18 cellular contexts compared by ENCODE assay signal in the genomic region with DNA sequence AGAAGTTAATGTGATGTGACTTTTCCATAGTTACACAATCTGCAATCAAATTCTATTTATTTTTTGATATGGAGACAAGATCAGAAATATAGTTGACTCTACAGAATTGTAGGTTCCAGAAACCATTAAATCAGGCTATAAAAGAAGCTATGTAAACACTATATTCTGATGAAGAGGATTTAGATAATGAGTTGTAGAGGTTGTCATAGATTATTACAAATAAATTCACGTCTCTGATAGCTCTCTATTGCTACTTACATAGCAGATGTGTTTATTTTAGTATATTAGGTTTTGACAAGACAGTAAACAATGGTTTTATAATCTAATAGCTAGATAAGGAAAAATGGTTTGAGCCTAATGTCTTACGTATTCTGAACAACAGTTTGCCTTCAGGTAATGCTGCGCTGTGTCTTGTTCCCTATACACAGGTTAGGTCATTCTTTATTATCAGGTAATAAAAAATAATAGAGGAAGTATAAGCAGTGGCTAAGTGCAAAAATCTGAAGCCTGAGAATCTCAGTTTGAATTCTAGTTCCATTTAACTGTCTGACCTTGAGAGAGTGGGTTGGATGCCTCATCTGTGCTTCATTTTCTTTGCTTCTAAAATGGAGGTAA.
DNase-seq lines count a peak whose midpoint lies in the region; ATAC-seq and TF ChIP-seq lines count a peak whose summit lies in the region.
"Had no signal": no experiment of that assay in that cellular context is flagged by ENCODE, and none has a peak within 500 bp of the region (broad histone marks: within the 10 kb centered on the region; RNA-seq: fewer than 3 reads in every experiment).

No MANE protein-coding gene starts in this region.

- TF ChIP-seq CTCF in 22Rv1 (IDR thresholded peaks at IDR 0.05), result no peak
- TF ChIP-seq CTCF in C4-2B (conservative IDR thresholded peaks at IDR 0.05), result no peak
- no peak for TF ChIP-seq CTCF in PC-9 (conservative IDR thresholded peaks at IDR 0.05)
- TF ChIP-seq CTCF in upper lobe of right lung (IDR thresholded peaks at IDR 0.05), result no peak
- TF ChIP-seq CTCF in activated CD8-positive, alpha-beta T cell treated with anti-CD3 and anti-CD28 coated beads for 36 hours (IDR thresholded peaks at IDR 0.05), result no peak

- H4K20me1 ChIP-seq in PC-9 (ENCODE audit: insufficient read depth), result no peaks in the 10 kb centered on the region

- H3K27ac ChIP-seq in 22Rv1, result peak overlapping the region; percentile 92
- H3K27ac ChIP-seq in C4-2B, result peak overlapping the region; percentile 76; the same call in 1 of the 2 replicates
- H3K27ac ChIP-seq in PC-9, result no peak overlapping the region
- H3K27ac ChIP-seq in upper lobe of right lung, result no peak overlapping the region
- H3K27ac ChIP-seq: Peyer's patch, SK-N-MC had no signal

- ATAC-seq in upper lobe of right lung, result no peak
- no peak for ATAC-seq in activated CD8-positive, alpha-beta T cell treated with anti-CD3 and anti-CD28 coated beads for 36 hours

- no TSS peak for BruUV-seq in PC-9 (replicated peaks; lab: Mats Ljungman, UMichigan)

- intact Hi-C loops in PC-9 (cut with micrococcal nuclease; ENCODE audit: unreplicated experiment), result loop anchor here (5.0 to 10.0 kb wide), 4 partner anchors 187 to 1957 kb away; a partner anchor contains a TSS
- intact Hi-C loops in upper lobe of right lung (cut with DNase I), result loop anchor here (10.0 kb wide), 1 partner anchor 334 kb away; no protein-coding TSS in a partner anchor
- intact Hi-C loops in activated CD8-positive, alpha-beta T cell treated with anti-CD3 and anti-CD28 coated beads for 36 hours (cut with micrococcal nuclease), result loop anchor here (5.0 kb wide), 1 partner anchor 337 kb away; no protein-coding TSS in a partner anchor

- H3K79me2 ChIP-seq in PC-9 (ENCODE audit: low read depth), result no peaks in the 10 kb centered on the region

- H3K4me1 Mint-ChIP-seq in activated CD8-positive, alpha-beta T cell treated with anti-CD3 and anti-CD28 coated beads for 36 hours (ENCODE audit: low read depth), result no peaks in the 10 kb centered on the region
- H3K4me1 Mint-ChIP-seq: B cell, IgD-negative memory B cell had no signal

- DNase-seq in NCI-H1417 treated with DMSO at 0.1 percent for 48 hours (lab: John Stamatoyannopoulos, UW) (peak; percentile 24), PC-9 (no peak), upper lobe of right lung (no peak), NCI-H526 (lab: John Stamatoyannopoulos, UW) (no peak)
- no peak for DNase-seq in activated CD8-positive, alpha-beta T cell treated with anti-CD3 and anti-CD28 coated beads for 36 hours
- DNase-seq: CD4-positive, alpha-beta T cell; H9; Kasumi-1; NCI-H1694 treated with DMSO at 0.1 percent for 48 hours; NCI-H2227 treated with DMSO at 0.1 percent for 48 hours; NCI-H774; Peyer's patch; Right ventricle myocardium superior had no signal

- H3K36me3 Mint-ChIP-seq in activated CD8-positive, alpha-beta T cell treated with anti-CD3 and anti-CD28 coated beads for 36 hours (ENCODE audit: low read depth), result no peaks in the 10 kb centered on the region

- H3K27ac Mint-ChIP-seq in activated CD8-positive, alpha-beta T cell treated with anti-CD3 and anti-CD28 coated beads for 36 hours, result no peak overlapping the region
- H3K27ac Mint-ChIP-seq: B cell; CD4-positive, alpha-beta T cell; H9; IgD-negative memory B cell had no signal

- H3K4me3 ChIP-seq in PC-9 (no peak overlapping the region), upper lobe of right lung (no peak overlapping the region)
- H3K4me3 ChIP-seq: Peyer's patch, SK-N-MC had no signal

- H3K27me3 ChIP-seq in PC-9 (ENCODE audit: insufficient read depth, low read depth) (no peaks in the 10 kb centered on the region), upper lobe of right lung (no peaks in the 10 kb centered on the region)
- H3K27me3 ChIP-seq: Peyer's patch had no signal

- H3K4me2 ChIP-seq in PC-9, result no peak overlapping the region

- CTCF ChIA-PET in PC-9 (lab: Charles Lee), result interaction anchor here (0.6 to 2.4 kb wide), 3 partner anchors 89 to 506 kb away, joined by 3 to 8 read pairs (median 3); no protein-coding TSS in a partner anchor
- CTCF ChIA-PET in activated CD8-positive, alpha-beta T cell treated with anti-CD3 and anti-CD28 coated beads for 36 hours (lab: Charles Lee), result interaction anchor here (1.8 to 2.4 kb wide), 2 partner anchors 108 to 338 kb away, joined by 6 to 21 read pairs; no protein-coding TSS in a partner anchor

- no peaks in the 10 kb centered on the region; the same call in 1 of the 2 replicates for H3K9me3 ChIP-seq in PC-9 (ENCODE audit: insufficient read depth, low read depth)
- no peaks in the 10 kb centered on the region for H3K9me3 ChIP-seq in upper lobe of right lung
- H3K9me3 ChIP-seq: Peyer's patch had no signal

- no peaks in the 10 kb centered on the region for H3F3A ChIP-seq in PC-9 (ENCODE audit: insufficient read depth, low read depth)

- H3K9me3 Mint-ChIP-seq in activated CD8-positive, alpha-beta T cell treated with anti-CD3 and anti-CD28 coated beads for 36 hours, result no peaks in the 10 kb centered on the region
- H3K9me3 Mint-ChIP-seq: CD4-positive, alpha-beta T cell; H9 had no signal

- POLR2A ChIA-PET in PC-9 (lab: Charles Lee; ENCODE audit: unreplicated experiment), result interaction anchor here (0.6 kb wide), 1 partner anchor 158 kb away, joined by 5 read pairs; no protein-coding TSS in a partner anchor
- POLR2A ChIA-PET in activated CD8-positive, alpha-beta T cell treated with anti-CD3 and anti-CD28 coated beads for 36 hours (lab: Charles Lee), result no interaction called here

- H3K4me3 Mint-ChIP-seq in activated CD8-positive, alpha-beta T cell treated with anti-CD3 and anti-CD28 coated beads for 36 hours, result no peak overlapping the region
- H3K4me3 Mint-ChIP-seq: B cell; CD4-positive, alpha-beta T cell; H9; IgD-negative memory B cell had no signal

- no peaks in the 10 kb centered on the region; the same call in 1 of the 2 replicates for H3K9me2 ChIP-seq in PC-9 (ENCODE audit: insufficient read depth)

- H3K27me3 Mint-ChIP-seq in activated CD8-positive, alpha-beta T cell treated with anti-CD3 and anti-CD28 coated beads for 36 hours, result peaks cover 3% of the 10 kb centered on the region

- 0 out of 2 replicates have a peak, but pooled peaks cover 4% of the 10 kb centered on the region for H3K4me1 ChIP-seq in PC-9 (replicated peaks; ENCODE audit: insufficient read depth)
- no peaks in the 10 kb centered on the region for H3K4me1 ChIP-seq in upper lobe of right lung

- peak overlapping the region; percentile 33; the same call in 1 of the 2 replicates for H2AFZ ChIP-seq in PC-9

- H3K36me3 ChIP-seq in PC-9 (ENCODE audit: low read depth) (no peaks in the 10 kb centered on the region), upper lobe of right lung (no peaks in the 10 kb centered on the region)
- H3K36me3 ChIP-seq: Peyer's patch had no signal

Comparison
In these comparisons a context has a peak if more than half of its experiments do, and no peak if none do; other contexts are left out.
1. H3K27ac ChIP-seq: peak in 22Rv1 (single experiment) and C4-2B (single experiment); none in PC-9 (single experiment) and upper lobe of right lung (single experiment).